In the genomic region with DNA sequence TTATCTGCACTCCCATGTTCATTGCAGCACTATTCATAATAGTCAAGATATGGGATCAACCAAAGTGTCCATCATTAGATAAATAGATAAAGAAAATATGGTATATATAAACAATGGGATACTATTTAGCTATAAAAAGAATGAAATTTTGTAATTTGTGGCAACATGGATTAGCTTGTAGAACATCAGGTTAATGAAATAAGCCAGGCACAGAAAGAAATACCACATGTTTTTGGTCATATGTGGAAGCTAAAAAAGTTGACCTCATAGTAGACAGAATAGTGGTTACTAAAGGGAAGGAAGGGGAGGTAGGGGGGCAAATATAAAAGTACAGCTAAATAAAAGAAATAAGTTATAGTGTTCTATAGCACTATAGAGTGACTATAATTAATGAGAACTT, we compare ENCODE assay signal across 31 cellular contexts.
"Had no signal": no experiment of that assay in that cellular context is flagged by ENCODE, and none has a peak within 500 bp of the region (broad histone marks: within the 10 kb centered on the region; RNA-seq: fewer than 3 reads in every experiment).

No MANE protein-coding gene starts in this region.

- H3K4me3 ChIP-seq: MG63 had no signal

- H3K27me3 ChIP-seq: MG63 had no signal

- DNase-seq: Kasumi-1, MG63, MM.1S, MV-4-11, NCI-H1048, NCI-H1092, NCI-H1092 treated with DMSO at 0.1 percent for 48 hours, NCI-H1105, NCI-H1105 treated with DMSO at 0.1 percent for 48 hours, NCI-H1417, NCI-H1417 treated with DMSO at 0.1 percent for 48 hours, NCI-H1436, NCI-H1436 treated with DMSO at 0.1 percent for 48 hours, NCI-H146, NCI-H1694, NCI-H1694 treated with DMSO at 0.1 percent for 48 hours, NCI-H187, NCI-H187 treated with DMSO at 0.1 percent for 48 hours, NCI-H1930, NCI-H2081, NCI-H2107, NCI-H2171, NCI-H2171 treated with DMSO at 0.1 percent for 48 hours, NCI-H2227 treated with DMSO at 0.1 percent for 48 hours, NCI-H345, NCI-H446, NCI-H446 treated with DMSO at 0.1 percent for 48 hours, NCI-H510A, NCI-H510A treated with DMSO at 0.1 percent for 48 hours, NCI-H524, NCI-H524 treated with DMSO at 0.1 percent for 48 hours had no signal
